Comparison of ENCODE assay signal across 40 cellular contexts in the genomic region with DNA sequence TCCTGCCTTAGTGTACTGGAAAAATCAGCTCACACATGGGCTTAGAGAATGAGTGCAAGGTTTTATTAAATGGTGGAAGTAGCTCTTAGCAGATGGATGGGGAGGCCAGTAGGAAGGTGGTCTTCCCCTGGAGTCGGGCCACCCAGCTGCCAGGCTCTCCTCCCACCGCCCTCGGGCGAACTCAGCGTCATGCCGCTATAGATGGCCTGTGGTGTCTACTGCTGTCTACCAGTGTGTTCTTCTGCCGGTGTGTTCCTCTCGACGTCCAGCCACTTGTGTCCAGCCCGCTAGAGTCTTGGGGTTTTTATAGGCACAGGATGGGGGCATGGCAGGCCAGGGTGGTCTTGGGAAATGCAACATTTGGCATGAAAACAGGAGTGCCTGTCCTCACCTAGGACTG.
"Had no signal": no experiment of that assay in that cellular context is flagged by ENCODE, and none has a peak within 500 bp of the region (broad histone marks: within the 10 kb centered on the region; RNA-seq: fewer than 3 reads in every experiment).

No MANE protein-coding gene starts in this region.

- ATAC-seq: activated naive CD4-positive, alpha-beta T cell treated with anti-CD3 and anti-CD28 coated beads, Interleukin-2, amount 50 U/mL, for 72 hours; activated naive CD8-positive, alpha-beta T cell treated with anti-CD3 and anti-CD28 coated beads, Interleukin-2, amount 50 U/mL, for 24 hours; activated T-cell treated with anti-CD3 and anti-CD28 coated beads, Interleukin-2, amount 50 U/mL, for 4 hours; activated T-cell treated with anti-CD3 and anti-CD28 coated beads, Interleukin-2, amount 50 U/mL, for 72 hours; activated T-helper 17 cell treated with anti-CD3 and anti-CD28 coated beads, Interleukin-2, amount 50 U/mL, for 72 hours; body of pancreas had no signal

- H3K4me1 Mint-ChIP-seq: activated naive CD4-positive, alpha-beta T cell treated with anti-CD3 and anti-CD28 coated beads, Interleukin-2, amount 10 ng/mL, durations not matched to agents 7 days and 5 days; activated naive CD4-positive, alpha-beta T cell treated with anti-CD3 and anti-CD28 coated beads, Interleukin-2, amount 50 U/mL, for 24 hours; activated naive CD8-positive, alpha-beta T cell treated with anti-CD3 and anti-CD28 coated beads for 36 hours; activated naive CD8-positive, alpha-beta T cell treated with anti-CD3 and anti-CD28 coated beads, Interleukin-2, amount 10 ng/mL, durations not matched to agents 7 days and 5 days; activated naive CD8-positive, alpha-beta T cell treated with anti-CD3 and anti-CD28 coated beads, Interleukin-2, amount 50 U/mL, for 24 hours; activated T-helper 17 cell treated with anti-CD3 and anti-CD28 coated beads, Interleukin-2, amount 50 U/mL, for 72 hours; brain; central memory CD8-positive, alpha-beta T cell had no signal

- H3K9me3 Mint-ChIP-seq: activated naive CD8-positive, alpha-beta T cell treated with anti-CD3 and anti-CD28 coated beads for 36 hours; activated naive CD8-positive, alpha-beta T cell treated with anti-CD3 and anti-CD28 coated beads, Interleukin-2, amount 10 ng/mL, durations not matched to agents 7 days and 5 days; activated T-cell treated with anti-CD3 and anti-CD28 coated beads, Interleukin-2, amount 50 U/mL, for 24 hours; activated T-helper 1 cell treated with anti-CD3 and anti-CD28 coated beads, Interleukin-12 subunit alpha, Interleukin-12 subunit beta, Interleukin-2, Interleukin-4 antibody, amounts not matched to agents 30 ng/mL and 10 ng/mL and 1 ng/mL, durations not matched to agents 14 hours and 24 hours and 36 hours; activated T-helper 17 cell treated with anti-CD3 and anti-CD28 coated beads, Interleukin-2, amount 50 U/mL, for 72 hours; activated T-helper 2 cell treated with anti-CD3 and anti-CD28 coated beads, Interferon-gamma antibody, Interleukin-2, Interleukin-4, amounts not matched to agents 10 μg/mL and 5 μg/mL and 100 μg/mL, durations not matched to agents 14 hours and 24 hours and 36 hours had no signal

- DNase-seq: activated effector memory CD4-positive, alpha-beta T cell treated with anti-CD3 and anti-CD28 coated beads, Interleukin-2, amount 50 U/mL, for 16 hours; activated effector memory CD4-positive, alpha-beta T cell treated with Interleukin-2 at 50 U/mL for 16 hours; activated gamma-delta T cell; activated gamma-delta T cell treated with Interleukin-2 at 50 U/mL for 16 hours; activated naive CD4-positive, alpha-beta T cell; activated naive CD4-positive, alpha-beta T cell treated with anti-CD3 and anti-CD28 coated beads for 36 hours; activated naive CD4-positive, alpha-beta T cell treated with anti-CD3 and anti-CD28 coated beads, Interleukin-2, amount 10 ng/mL, durations not matched to agents 7 days and 5 days; activated naive CD4-positive, alpha-beta T cell treated with anti-CD3 and anti-CD28 coated beads, Interleukin-2, amount 50 U/mL, for 16 hours; activated naive CD4-positive, alpha-beta T cell treated with Interleukin-2 at 50 U/mL for 16 hours; activated naive CD8-positive, alpha-beta T cell treated with anti-CD3 and anti-CD28 coated beads for 36 hours; activated naive CD8-positive, alpha-beta T cell treated with anti-CD3 and anti-CD28 coated beads, Interleukin-2, amount 10 ng/mL, durations not matched to agents 7 days and 5 days; activated naive CD8-positive, alpha-beta T cell treated with anti-CD3 and anti-CD28 coated beads, Interleukin-2, amount 50 U/mL, for 24 hours; activated T-cell treated with anti-CD3 and anti-CD28 coated beads for 4 hours; activated T-cell treated with anti-CD3 and anti-CD28 coated beads, Interleukin-2, amount 50 U/mL, for 1 hour; activated T-cell treated with anti-CD3 and anti-CD28 coated beads, Interleukin-2, amount 50 U/mL, for 24 hours; activated T-cell treated with anti-CD3 and anti-CD28 coated beads, Interleukin-2, amount 50 U/mL, for 4 hours; activated T-cell treated with anti-CD3 and anti-CD28 coated beads, Interleukin-2, amount 50 U/mL, for 48 hours; activated T-cell treated with anti-CD3 and anti-CD28 coated beads, Interleukin-2, amount 50 U/mL, for 72 hours; adrenal gland; amniotic stem cell; amygdala; anterior cingulate cortex; aorta; body of pancreas; brain microvascular endothelial cell; caudate nucleus; central memory CD4-positive, alpha-beta T cell; cerebellar nuclear complex had no signal

- H3K27ac Mint-ChIP-seq: activated naive CD4-positive, alpha-beta T cell treated with anti-CD3 and anti-CD28 coated beads for 36 hours; activated naive CD4-positive, alpha-beta T cell treated with anti-CD3 and anti-CD28 coated beads, Interleukin-2, amount 10 ng/mL, durations not matched to agents 7 days and 5 days; activated naive CD4-positive, alpha-beta T cell treated with anti-CD3 and anti-CD28 coated beads, Interleukin-2, amount 50 U/mL, for 24 hours; activated naive CD4-positive, alpha-beta T cell treated with anti-CD3 and anti-CD28 coated beads, Interleukin-2, amount 50 U/mL, for 72 hours; activated naive CD8-positive, alpha-beta T cell; activated naive CD8-positive, alpha-beta T cell treated with anti-CD3 and anti-CD28 coated beads for 36 hours; activated naive CD8-positive, alpha-beta T cell treated with anti-CD3 and anti-CD28 coated beads, Interleukin-2, amount 10 ng/mL, durations not matched to agents 7 days and 5 days; activated naive CD8-positive, alpha-beta T cell treated with anti-CD3 and anti-CD28 coated beads, Interleukin-2, amount 50 U/mL, for 24 hours; activated T-cell treated with anti-CD3 and anti-CD28 coated beads, Interleukin-2, amount 50 U/mL, for 24 hours; activated T-cell treated with anti-CD3 and anti-CD28 coated beads, Interleukin-2, amount 50 U/mL, for 72 hours; activated T-helper 1 cell treated with anti-CD3 and anti-CD28 coated beads, Interleukin-12 subunit alpha, Interleukin-12 subunit beta, Interleukin-2, Interleukin-4 antibody, amounts not matched to agents 30 ng/mL and 10 ng/mL and 1 ng/mL, durations not matched to agents 14 hours and 24 hours and 36 hours; activated T-helper 17 cell treated with anti-CD3 and anti-CD28 coated beads, Interleukin-2, amount 50 U/mL, for 72 hours; activated T-helper 2 cell treated with anti-CD3 and anti-CD28 coated beads, Interferon-gamma antibody, Interleukin-2, Interleukin-4, amounts not matched to agents 10 μg/mL and 5 μg/mL and 100 μg/mL, durations not matched to agents 14 hours and 24 hours and 36 hours; brain had no signal

- H3K4me3 Mint-ChIP-seq: activated naive CD4-positive, alpha-beta T cell treated with anti-CD3 and anti-CD28 coated beads for 36 hours; activated naive CD4-positive, alpha-beta T cell treated with anti-CD3 and anti-CD28 coated beads, Interleukin-2, amount 10 ng/mL, durations not matched to agents 7 days and 5 days; activated naive CD4-positive, alpha-beta T cell treated with anti-CD3 and anti-CD28 coated beads, Interleukin-2, amount 50 U/mL, for 24 hours; activated naive CD8-positive, alpha-beta T cell; activated naive CD8-positive, alpha-beta T cell treated with anti-CD3 and anti-CD28 coated beads for 36 hours; activated naive CD8-positive, alpha-beta T cell treated with anti-CD3 and anti-CD28 coated beads, Interleukin-2, amount 10 ng/mL, durations not matched to agents 7 days and 5 days; activated naive CD8-positive, alpha-beta T cell treated with anti-CD3 and anti-CD28 coated beads, Interleukin-2, amount 50 U/mL, for 24 hours; activated T-cell treated with anti-CD3 and anti-CD28 coated beads, Interleukin-2, amount 50 U/mL, for 24 hours; activated T-cell treated with anti-CD3 and anti-CD28 coated beads, Interleukin-2, amount 50 U/mL, for 4 hours; activated T-cell treated with anti-CD3 and anti-CD28 coated beads, Interleukin-2, amount 50 U/mL, for 72 hours; activated T-helper 1 cell treated with anti-CD3 and anti-CD28 coated beads, Interleukin-12 subunit alpha, Interleukin-12 subunit beta, Interleukin-2, Interleukin-4 antibody, amounts not matched to agents 30 ng/mL and 10 ng/mL and 1 ng/mL, durations not matched to agents 14 hours and 24 hours and 36 hours; activated T-helper 17 cell treated with anti-CD3 and anti-CD28 coated beads, Interleukin-2, amount 50 U/mL, for 72 hours; brain; central memory CD8-positive, alpha-beta T cell had no signal

- FAIRE-seq: astrocyte had no signal

- H3K4me1 ChIP-seq: adrenal gland, ascending aorta, body of pancreas, breast epithelium had no signal

- H3K36me3 Mint-ChIP-seq: activated naive CD4-positive, alpha-beta T cell treated with anti-CD3 and anti-CD28 coated beads, Interleukin-2, amount 10 ng/mL, durations not matched to agents 7 days and 5 days; activated naive CD4-positive, alpha-beta T cell treated with anti-CD3 and anti-CD28 coated beads, Interleukin-2, amount 50 U/mL, for 24 hours; activated naive CD4-positive, alpha-beta T cell treated with anti-CD3 and anti-CD28 coated beads, Interleukin-2, amount 50 U/mL, for 72 hours; activated naive CD8-positive, alpha-beta T cell; activated naive CD8-positive, alpha-beta T cell treated with anti-CD3 and anti-CD28 coated beads for 36 hours; activated naive CD8-positive, alpha-beta T cell treated with anti-CD3 and anti-CD28 coated beads, Interleukin-2, amount 10 ng/mL, durations not matched to agents 7 days and 5 days; brain had no signal

- H3K4me3 ChIP-seq: adrenal gland, ascending aorta, body of pancreas, breast epithelium, cardiac muscle cell had no signal

- H3K36me3 ChIP-seq: adrenal gland, ascending aorta, brain microvascular endothelial cell, breast epithelium, cardiac muscle cell had no signal

- H3K27me3 ChIP-seq: adrenal gland, ascending aorta, body of pancreas, brain microvascular endothelial cell, breast epithelium, cardiac muscle cell had no signal

- H3K27ac ChIP-seq: adrenal gland, ascending aorta, body of pancreas, brain microvascular endothelial cell, breast epithelium, cardiac muscle cell had no signal

- H3K27me3 Mint-ChIP-seq: activated naive CD4-positive, alpha-beta T cell treated with anti-CD3 and anti-CD28 coated beads, Interleukin-2, amount 10 ng/mL, durations not matched to agents 7 days and 5 days; activated naive CD4-positive, alpha-beta T cell treated with anti-CD3 and anti-CD28 coated beads, Interleukin-2, amount 50 U/mL, for 24 hours; activated naive CD8-positive, alpha-beta T cell; activated naive CD8-positive, alpha-beta T cell treated with anti-CD3 and anti-CD28 coated beads for 36 hours; activated naive CD8-positive, alpha-beta T cell treated with anti-CD3 and anti-CD28 coated beads, Interleukin-2, amount 10 ng/mL, durations not matched to agents 7 days and 5 days; activated naive CD8-positive, alpha-beta T cell treated with anti-CD3 and anti-CD28 coated beads, Interleukin-2, amount 50 U/mL, for 24 hours; activated T-cell treated with anti-CD3 and anti-CD28 coated beads, Interleukin-2, amount 50 U/mL, for 24 hours; activated T-helper 17 cell treated with anti-CD3 and anti-CD28 coated beads, Interleukin-2, amount 50 U/mL, for 72 hours; brain; central memory CD8-positive, alpha-beta T cell had no signal

- H3K9me3 ChIP-seq: adrenal gland, ascending aorta, body of pancreas, breast epithelium had no signal
